ENCODE assay signal across 8 cellular contexts in the genomic region with DNA sequence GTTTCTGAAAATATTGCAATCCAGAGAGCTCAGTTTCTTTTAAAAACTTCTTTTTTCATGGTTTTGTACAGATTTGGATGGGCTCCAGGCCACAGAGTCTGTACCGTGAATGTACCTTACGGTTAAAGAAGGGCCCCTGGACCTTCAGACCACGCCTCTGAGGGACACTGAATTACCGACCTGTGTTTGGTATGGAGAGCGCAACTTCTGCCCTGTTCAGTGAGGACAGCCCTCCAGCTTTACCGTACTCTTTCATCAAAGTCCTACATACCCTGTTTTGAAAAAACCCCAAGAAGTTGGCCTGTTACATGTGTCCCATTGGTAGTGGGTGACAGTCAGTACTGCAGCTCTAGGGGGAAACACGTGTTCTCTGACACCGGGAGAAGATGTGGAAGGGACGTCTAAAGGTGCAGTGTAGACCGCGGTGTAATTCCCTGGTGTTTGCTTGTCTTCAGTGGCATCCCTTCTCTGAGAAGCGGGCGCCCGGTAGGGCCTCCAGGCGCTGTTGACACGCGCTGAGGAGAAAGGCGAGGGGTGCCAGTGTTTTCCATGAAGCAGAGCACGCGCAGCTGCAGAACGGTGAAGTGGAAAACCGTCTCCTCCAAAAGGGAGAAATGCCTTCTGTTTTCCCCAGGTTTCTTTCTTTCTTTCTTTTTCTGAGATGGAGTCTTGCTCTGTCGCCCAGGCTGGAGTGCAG. TPM values are rescaled to one million over a fixed set of nuclear protein-coding genes. Genes with fewer than 3 reads are reported as not detected.
A peak's percentile ranks its signal among the peaks of the same experiment; 100 is the strongest.
DNase-seq lines count a peak whose midpoint lies in the region; ATAC-seq and TF ChIP-seq lines count a peak whose summit lies in the region.

No MANE protein-coding gene starts in this region.

- POLR2A ChIA-PET in CD8-positive, alpha-beta memory T cell (lab: Charles Lee): interaction anchor here (0.7 kb wide), 1 partner anchor 47 kb away, joined by 3 read pairs; no protein-coding TSS in a partner anchor
- POLR2A ChIA-PET in MCF 10A (lab: Yijun Ruan, JAX): interaction anchor here (0.7 to 2.4 kb wide), 8 partner anchors 9 to 70 kb away, joined by 3 to 12 read pairs (median 4); no protein-coding TSS in a partner anchor

- no peak for DNase-seq in CD8-positive, alpha-beta memory T cell
- DNase-seq in MCF 10A (ENCODE audit: unreplicated experiment) (no peak), NCI-H510A treated with DMSO at 0.1 percent for 48 hours (lab: John Stamatoyannopoulos, UW) (no peak), BE2C (no peak), activated gamma-delta T cell (lab: John Stamatoyannopoulos, UW) (no peak), H7 (no peak)

- H3K36me3 Mint-ChIP-seq in CD8-positive, alpha-beta memory T cell: peaks cover 0 to 16% (median 6%) of the 10 kb centered on the region in 3 donors
- peaks cover 15% of the 10 kb centered on the region for H3K36me3 Mint-ChIP-seq in MCF 10A (ENCODE audit: insufficient read depth, unreplicated experiment)

- peak overlapping the region; percentile 76 to 92 (median 86) for H3K27ac Mint-ChIP-seq in CD8-positive, alpha-beta memory T cell
- H3K27ac Mint-ChIP-seq in MCF 10A (ENCODE audit: low read depth, unreplicated experiment): peak overlapping the region; percentile 77

- CTCF ChIA-PET in CD8-positive, alpha-beta memory T cell (lab: Charles Lee): interaction anchor here (1.7 kb wide), 1 partner anchor 24 kb away, joined by 4 read pairs; no protein-coding TSS in a partner anchor
- CTCF ChIA-PET in MCF 10A (lab: Yijun Ruan, JAX): interaction anchor here (0.6 to 1.6 kb wide), 4 partner anchors 8 to 40 kb away, joined by 3 to 5 read pairs (median 3); no protein-coding TSS in a partner anchor

- intact Hi-C loops in MCF 10A (cut with micrococcal nuclease): no loop called here

- peak overlapping the region; percentile 29 for H3K4me3 ChIP-seq in CD8-positive, alpha-beta memory T cell (ENCODE audit: low read length)
- H3K4me3 ChIP-seq in neutrophil (ENCODE audit: low read depth in 1 of 2, low read length in 1 of 2): peak overlapping the region; percentile 58 to 59
- H3K4me3 ChIP-seq in BE2C (ENCODE audit: low read depth, low read length): no peak overlapping the region
- no peak overlapping the region for H3K4me3 ChIP-seq in H7 (ENCODE audit: insufficient read depth, low read depth, low read length)

- no peaks in the 10 kb centered on the region for H3K27me3 Mint-ChIP-seq in CD8-positive, alpha-beta memory T cell
- no peaks in the 10 kb centered on the region for H3K27me3 Mint-ChIP-seq in MCF 10A (ENCODE audit: insufficient read depth, unreplicated experiment)

- no peaks in the 10 kb centered on the region for H3K27me3 ChIP-seq in CD8-positive, alpha-beta memory T cell (ENCODE audit: insufficient read depth, low read length, poor library complexity, severe bottlenecking)
- no peaks in the 10 kb centered on the region for H3K27me3 ChIP-seq in neutrophil
- no peaks in the 10 kb centered on the region for H3K27me3 ChIP-seq in BE2C
- no peaks in the 10 kb centered on the region for H3K27me3 ChIP-seq in H7 (ENCODE audit: control insufficient read depth, insufficient read depth, low read length)

- H3K4me1 ChIP-seq in CD8-positive, alpha-beta memory T cell (ENCODE audit: insufficient read depth, low read length): peaks cover 85% of the 10 kb centered on the region
- H3K4me1 ChIP-seq in neutrophil (ENCODE audit: control insufficient read depth in 1 of 2, insufficient read depth in 1 of 2, low read depth in 1 of 2, low read length in 1 of 2): peaks cover 100% of the 10 kb centered on the region in 2 experiments
- H3K4me1 ChIP-seq in BE2C: no peaks in the 10 kb centered on the region

- no TSS peak for BruUV-seq in MCF 10A (replicated peaks; lab: Mats Ljungman, UMichigan)

- peaks cover 75 to 84% (median 84%) of the 10 kb centered on the region in 3 donors for H3K4me1 Mint-ChIP-seq in CD8-positive, alpha-beta memory T cell
- peaks cover 55% of the 10 kb centered on the region for H3K4me1 Mint-ChIP-seq in MCF 10A (ENCODE audit: insufficient read depth, unreplicated experiment)

- H3K9me3 ChIP-seq in CD8-positive, alpha-beta memory T cell (ENCODE audit: low read length): no peaks in the 10 kb centered on the region
- H3K9me3 ChIP-seq in neutrophil (no peaks in the 10 kb centered on the region), BE2C (no peaks in the 10 kb centered on the region)

- peak; percentile 6 for ATAC-seq in HG03439 (IDR thresholded peaks at IDR 0.05; ENCODE audit: unreplicated experiment)

- no peak overlapping the region for H3K27ac ChIP-seq in CD8-positive, alpha-beta memory T cell (ENCODE audit: low read depth, low read length)
- peak overlapping the region; percentile 97 for H3K27ac ChIP-seq in neutrophil

- peak overlapping the region; percentile 51 to 75 (median 67) for H3K4me3 Mint-ChIP-seq in CD8-positive, alpha-beta memory T cell
- H3K4me3 Mint-ChIP-seq in MCF 10A (ENCODE audit: unreplicated experiment): peak overlapping the region; percentile 25

- peaks cover 4% of the 10 kb centered on the region for H3K36me3 ChIP-seq in CD8-positive, alpha-beta memory T cell (ENCODE audit: insufficient read depth, low read length)
- H3K36me3 ChIP-seq in neutrophil (no peaks in the 10 kb centered on the region), BE2C (no peaks in the 10 kb centered on the region; the same call in 1 of the 2 replicates), H7 (replicated peaks; ENCODE audit: control insufficient read depth, insufficient read depth, low read length) (no peaks in the 10 kb centered on the region; the same call in 1 of the 2 replicates)

- H3K9me3 Mint-ChIP-seq in CD8-positive, alpha-beta memory T cell: no peaks in the 10 kb centered on the region
- no peaks in the 10 kb centered on the region for H3K9me3 Mint-ChIP-seq in MCF 10A (ENCODE audit: unreplicated experiment)

- TF ChIP-seq CTCF in MCF 10A (IDR thresholded peaks at IDR 0.05; ENCODE audit: unreplicated experiment): no peak
- TF ChIP-seq CTCF in neutrophil (IDR thresholded peaks at IDR 0.05): peak; percentile 12
- TF ChIP-seq CTCF in BE2C (IDR thresholded peaks at IDR 0.05; ENCODE audit: low read depth, low read length): no peak

RNA-seq across cellular contexts. Expression of a gene that starts 6.2 kb away (rescaled TPM):
- total RNA-seq in CD8-positive, alpha-beta memory T cell: 10 to 100 TPM; 48.2 to 51.5 TPM
- 31.5 TPM for polyA plus RNA-seq in CD8-positive, alpha-beta memory T cell
- 25.7 and 31.8 TPM in 2 replicates for total RNA-seq in MCF 10A (2022)
- 66.0 TPM for polyA plus RNA-seq in BE2C (2012; ENCODE audit: insufficient read depth, insufficient read length, low read depth)
- total RNA-seq in H7 (2014; rRNA removed; shearing (Covaris generic)): 63.7 and 71.8 TPM in 2 replicates

RNA-seq across cellular contexts. Expression of a gene that starts 24.8 kb away (rescaled TPM):
- 10 to 100 TPM; 26.9 to 27.4 TPM for total RNA-seq in CD8-positive, alpha-beta memory T cell
- polyA plus RNA-seq in CD8-positive, alpha-beta memory T cell: 38.9 TPM
- 2.5 and 4.8 TPM in 2 replicates for total RNA-seq in MCF 10A (2022)
- polyA plus RNA-seq in BE2C (2012; ENCODE audit: insufficient read depth, insufficient read length, low read depth): 0.52 TPM
- 13.3 and 26.9 TPM in 2 replicates for total RNA-seq in H7 (2014; rRNA removed; shearing (Covaris generic))

Comparison
In these comparisons a context has a peak if more than half of its experiments do, and no peak if none do; other contexts are left out.
1. H3K4me3 ChIP-seq: peak in CD8-positive, alpha-beta memory T cell (single experiment) and neutrophil (2 of 2); none in BE2C (single experiment) and H7 (single experiment).